ENCODE assay signal across 14 cellular contexts in the genomic region with DNA sequence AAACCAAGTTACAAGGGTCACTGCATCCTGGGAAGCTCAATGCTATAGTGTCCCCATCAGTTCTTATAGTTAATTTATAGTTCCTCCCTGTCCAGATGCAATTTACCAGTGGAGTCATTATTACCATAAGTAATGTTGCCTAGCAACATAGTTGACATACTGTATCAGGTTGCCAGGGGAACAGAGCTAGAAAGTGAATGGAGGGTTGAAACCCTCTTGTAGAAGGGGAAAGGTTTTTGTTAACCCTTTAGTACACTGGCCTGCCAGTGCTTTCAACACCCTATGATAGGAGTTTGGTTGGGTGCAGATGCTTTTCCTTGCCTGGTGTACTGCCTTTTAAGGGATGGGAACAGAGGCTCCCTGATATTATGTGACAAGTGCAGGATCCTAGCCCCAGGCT. TPM values are rescaled to one million over a fixed set of nuclear protein-coding genes. Genes with fewer than 3 reads are reported as not detected.
DNase-seq lines count a peak whose midpoint lies in the region; ATAC-seq, FAIRE-seq and TF ChIP-seq lines count a peak whose summit lies in the region.
"Had no signal": no experiment of that assay in that cellular context is flagged by ENCODE, and none has a peak within 500 bp of the region (broad histone marks: within the 10 kb centered on the region; RNA-seq: fewer than 3 reads in every experiment).

No MANE protein-coding gene starts in this region.

- TF ChIP-seq CTCF in HFFc6 (IDR thresholded peaks at IDR 0.05): no peak
- TF ChIP-seq CTCF in foreskin keratinocyte (conservative IDR thresholded peaks at IDR 0.05): no peak

- H3K27me3 ChIP-seq in foreskin keratinocyte: peaks cover 3% of the 10 kb centered on the region
- H3K27me3 ChIP-seq: tibial nerve had no signal

- in situ Hi-C loops in Caki2 (cut with HindIII; ENCODE audit: low pct_unique_long_range_greater_than_20kb, low sequenced_read_pairs): no loop called here

- H3K27ac ChIP-seq in foreskin keratinocyte: no peak overlapping the region
- H3K27ac ChIP-seq: lower lobe of right lung, tibial nerve had no signal

- H3K4me3 Mint-ChIP-seq in HFFc6: no peak overlapping the region
- H3K4me3 Mint-ChIP-seq in activated CD4-positive, alpha-beta memory T cell treated with anti-CD3 and anti-CD28 coated beads, Interleukin-2, amount 10 ng/mL, durations not matched to agents 7 days and 5 days: no peak overlapping the region
- H3K4me3 Mint-ChIP-seq: activated CD4-positive, alpha-beta T cell treated with anti-CD3 and anti-CD28 coated beads, Interleukin-2, amount 10 ng/mL, durations not matched to agents 24 days and 14 days; CD4-positive, CD25-positive, alpha-beta regulatory T cell had no signal

- peak; percentile 53 for ATAC-seq in foreskin keratinocyte
- no peak for ATAC-seq in HG02884 (IDR thresholded peaks at IDR 0.05; ENCODE audit: unreplicated experiment)
- ATAC-seq: lower lobe of right lung had no signal

- TF ChIP-seq POLR2A in GM12892 (IDR thresholded peaks at IDR 0.05; ENCODE audit: low read depth, low read length): no peak

- H3K36me3 Mint-ChIP-seq in HFFc6 (ENCODE audit: low read depth): no peaks in the 10 kb centered on the region
- H3K36me3 Mint-ChIP-seq in activated CD4-positive, alpha-beta memory T cell treated with anti-CD3 and anti-CD28 coated beads, Interleukin-2, amount 10 ng/mL, durations not matched to agents 7 days and 5 days (ENCODE audit: low read depth): no peaks in the 10 kb centered on the region
- H3K36me3 Mint-ChIP-seq: CD4-positive, CD25-positive, alpha-beta regulatory T cell had no signal

- H3K27ac Mint-ChIP-seq in HFFc6: no peak overlapping the region
- H3K27ac Mint-ChIP-seq in activated CD4-positive, alpha-beta memory T cell treated with anti-CD3 and anti-CD28 coated beads, Interleukin-2, amount 10 ng/mL, durations not matched to agents 7 days and 5 days: no peak overlapping the region
- H3K27ac Mint-ChIP-seq: activated CD4-positive, alpha-beta T cell treated with anti-CD3 and anti-CD28 coated beads, Interleukin-2, amount 10 ng/mL, durations not matched to agents 24 days and 14 days; CD4-positive, CD25-positive, alpha-beta regulatory T cell had no signal

- peaks cover 40% of the 10 kb centered on the region for H3K27me3 Mint-ChIP-seq in HFFc6 (ENCODE audit: insufficient read depth)
- peaks cover 2% of the 10 kb centered on the region for H3K27me3 Mint-ChIP-seq in activated CD4-positive, alpha-beta memory T cell treated with anti-CD3 and anti-CD28 coated beads, Interleukin-2, amount 10 ng/mL, durations not matched to agents 7 days and 5 days
- H3K27me3 Mint-ChIP-seq: activated CD4-positive, alpha-beta T cell treated with anti-CD3 and anti-CD28 coated beads, Interleukin-2, amount 10 ng/mL, durations not matched to agents 24 days and 14 days; CD4-positive, CD25-positive, alpha-beta regulatory T cell had no signal

- H3K4me1 Mint-ChIP-seq in HFFc6 (ENCODE audit: low read depth): no peaks in the 10 kb centered on the region
- H3K4me1 Mint-ChIP-seq in activated CD4-positive, alpha-beta memory T cell treated with anti-CD3 and anti-CD28 coated beads, Interleukin-2, amount 10 ng/mL, durations not matched to agents 7 days and 5 days: no peaks in the 10 kb centered on the region
- H3K4me1 Mint-ChIP-seq: activated CD4-positive, alpha-beta T cell treated with anti-CD3 and anti-CD28 coated beads, Interleukin-2, amount 10 ng/mL, durations not matched to agents 24 days and 14 days; CD4-positive, CD25-positive, alpha-beta regulatory T cell had no signal

- FAIRE-seq in GM12892 (lab: Jason Lieb, UNC): no peak

- no peaks in the 10 kb centered on the region for H3K9me3 Mint-ChIP-seq in HFFc6
- no peaks in the 10 kb centered on the region for H3K9me3 Mint-ChIP-seq in activated CD4-positive, alpha-beta memory T cell treated with anti-CD3 and anti-CD28 coated beads, Interleukin-2, amount 10 ng/mL, durations not matched to agents 7 days and 5 days
- H3K9me3 Mint-ChIP-seq: activated CD4-positive, alpha-beta T cell treated with anti-CD3 and anti-CD28 coated beads, Interleukin-2, amount 10 ng/mL, durations not matched to agents 24 days and 14 days; CD4-positive, CD25-positive, alpha-beta regulatory T cell had no signal

- no peaks in the 10 kb centered on the region for H3K4me1 ChIP-seq in foreskin keratinocyte
- H3K4me1 ChIP-seq: lower lobe of right lung, tibial nerve had no signal

- POLR2A ChIA-PET in activated CD4-positive, alpha-beta memory T cell treated with anti-CD3 and anti-CD28 coated beads, Interleukin-2, amount 10 ng/mL, durations not matched to agents 7 days and 5 days (lab: Charles Lee): no interaction called here

- CTCF ChIA-PET in activated CD4-positive, alpha-beta memory T cell treated with anti-CD3 and anti-CD28 coated beads, Interleukin-2, amount 10 ng/mL, durations not matched to agents 7 days and 5 days (lab: Charles Lee): interaction anchor here (0.7 kb wide), 1 partner anchor 131 kb away, joined by 3 read pairs; no protein-coding TSS in a partner anchor

- DNase-seq in Caki2 (ENCODE audit: low read depth) (peak; percentile 28), HFFc6 (peak; percentile 8), NCI-H524 (lab: John Stamatoyannopoulos, UW) (peak; percentile 5 to 67), foreskin keratinocyte (peak; percentile 8 to 22), iPS-NIHi11 (ENCODE audit: low spot score) (no peak), GM12892 (ENCODE audit: insufficient read length) (no peak)
- no peak for DNase-seq in activated CD4-positive, alpha-beta memory T cell treated with anti-CD3 and anti-CD28 coated beads, Interleukin-2, amount 10 ng/mL, durations not matched to agents 7 days and 5 days
- DNase-seq: activated CD4-positive, alpha-beta T cell treated with anti-CD3 and anti-CD28 coated beads, Interleukin-2, amount 10 ng/mL, durations not matched to agents 24 days and 14 days; activated naive CD4-positive, alpha-beta T cell; CD4-positive, CD25-positive, alpha-beta regulatory T cell; lower lobe of right lung had no signal

RNA-seq across cellular contexts. Expression of gene TTC4, which starts 34.3 kb away (rescaled TPM):
- total RNA-seq in Caki2 (2014; rRNA removed; shearing (Covaris generic); ENCODE audit: low replicate concordance): 39.9 and 43.8 TPM in 2 replicates
- total RNA-seq in HFFc6 (2021; fragmentation: NEBNext Ultra II Directional; extraction: Animal tissue kit (Norgen Biotek cat#: 25700)): 10 to 100 TPM; 20.1 to 31.5 (median 28.2) TPM
- total RNA-seq in foreskin keratinocyte: 25.3 and 33.8 TPM in 2 replicates
- polyA plus RNA-seq in foreskin keratinocyte: 21.7 and 30.9 TPM in 2 replicates
- 10 to 100 TPM; 17.6 to 20.6 TPM for total RNA-seq in activated CD4-positive, alpha-beta memory T cell treated with anti-CD3 and anti-CD28 coated beads, Interleukin-2, amount 10 ng/mL, durations not matched to agents 7 days and 5 days
- 21.3 TPM for polyA plus RNA-seq in GM12892 (2012; ENCODE audit: missing spikeins)

RNA-seq across cellular contexts. Expression of gene MROH7, which starts 39.8 kb away (rescaled TPM):
- total RNA-seq in Caki2 (2014; rRNA removed; shearing (Covaris generic); ENCODE audit: low replicate concordance): not detected in 2 replicates
- under 1 TPM in 1 of 6 experiments, not detected in 5; 0.09 TPM for total RNA-seq in HFFc6 (2021; fragmentation: NEBNext Ultra II Directional; extraction: Animal tissue kit (Norgen Biotek cat#: 25700))
- total RNA-seq in foreskin keratinocyte: not detected in 2 replicates
- polyA plus RNA-seq in foreskin keratinocyte: not detected in 2 replicates
- total RNA-seq in activated CD4-positive, alpha-beta memory T cell treated with anti-CD3 and anti-CD28 coated beads, Interleukin-2, amount 10 ng/mL, durations not matched to agents 7 days and 5 days: under 1 TPM; 0.05 to 0.23 TPM
- 0.19 TPM for polyA plus RNA-seq in GM12892 (2012; ENCODE audit: missing spikeins)
- total RNA-seq: CD4-positive, CD25-positive, alpha-beta regulatory T cell; glomerular endothelial cell had no signal
- polyA plus RNA-seq: CD4-positive, CD25-positive, alpha-beta regulatory T cell had no signal

RNA-seq across cellular contexts. Expression of gene FAM151A, which starts 58.1 kb away (rescaled TPM):
- not detected in 2 replicates for total RNA-seq in Caki2 (2014; rRNA removed; shearing (Covaris generic); ENCODE audit: low replicate concordance)
- total RNA-seq in HFFc6 (2021; fragmentation: NEBNext Ultra II Directional; extraction: Animal tissue kit (Norgen Biotek cat#: 25700)): not detected
- total RNA-seq in foreskin keratinocyte: not detected in 2 replicates
- polyA plus RNA-seq in foreskin keratinocyte: 0.02 TPM in 1 of 2 replicates, not detected in the other
- not detected for total RNA-seq in activated CD4-positive, alpha-beta memory T cell treated with anti-CD3 and anti-CD28 coated beads, Interleukin-2, amount 10 ng/mL, durations not matched to agents 7 days and 5 days
- not detected for polyA plus RNA-seq in GM12892 (2012; ENCODE audit: missing spikeins)
- total RNA-seq: activated CD4-positive, alpha-beta T cell treated with anti-CD3 and anti-CD28 coated beads, Interleukin-2, amount 10 ng/mL, durations not matched to agents 24 days and 14 days; CD4-positive, CD25-positive, alpha-beta regulatory T cell; glomerular endothelial cell; lower lobe of right lung; tibial nerve had no signal
- polyA plus RNA-seq: CD4-positive, CD25-positive, alpha-beta regulatory T cell had no signal

Comparison
In these comparisons a context has a peak if more than half of its experiments do, and no peak if none do; other contexts are left out.
1. DNase-seq: peak in Caki2 (single experiment), HFFc6 (single experiment), NCI-H524 (2 of 2) and foreskin keratinocyte (2 of 2); none in iPS-NIHi11 (single experiment), activated CD4-positive, alpha-beta memory T cell treated with anti-CD3 and anti-CD28 coated beads, Interleukin-2, amount 10 ng/mL, durations not matched to agents 7 days and 5 days (single experiment) and GM12892 (single experiment).